In genomic region chr15:40161693-40162401, GRCh38 we compare ENCODE assay signal across 12 cellular contexts.
DNase-seq lines count a peak whose midpoint lies in the region; ATAC-seq and TF ChIP-seq lines count a peak whose summit lies in the region.
"Had no signal": no experiment of that assay in that cellular context is flagged by ENCODE, and none has a peak within 500 bp of the region (broad histone marks: within the 10 kb centered on the region; RNA-seq: fewer than 3 reads in every experiment).

No MANE protein-coding gene starts in this region.

- no peaks in the 10 kb centered on the region for H3K9me3 Mint-ChIP-seq in effector memory CD8-positive, alpha-beta T cell
- H3K9me3 Mint-ChIP-seq: activated naive CD4-positive, alpha-beta T cell treated with anti-CD3 and anti-CD28 coated beads for 36 hours; stimulated activated naive CD8-positive, alpha-beta T cell treated with anti-CD3 and anti-CD28 coated beads, Interleukin-15, amount 100 ng/mL, for 72 hours had no signal

- peak overlapping the region; percentile 95 for H3K9ac ChIP-seq in SU-DHL-6 (ENCODE audit: low read length)

- peaks cover 21% of the 10 kb centered on the region for H4K20me1 ChIP-seq in SU-DHL-6 (ENCODE audit: low read depth, low read length)

- H3K27ac Mint-ChIP-seq in effector memory CD8-positive, alpha-beta T cell, result no peak overlapping the region
- H3K27ac Mint-ChIP-seq: activated naive CD4-positive, alpha-beta T cell treated with anti-CD3 and anti-CD28 coated beads for 36 hours; stimulated activated naive CD8-positive, alpha-beta T cell treated with anti-CD3 and anti-CD28 coated beads, Interleukin-15, amount 100 ng/mL, for 72 hours had no signal

- ATAC-seq in effector memory CD8-positive, alpha-beta T cell (replicated peaks), result no peak
- ATAC-seq in HG02885 (IDR thresholded peaks at IDR 0.05; ENCODE audit: poor library complexity, unreplicated experiment) (no peak), GM19324 (IDR thresholded peaks at IDR 0.05; ENCODE audit: low FRiP score, unreplicated experiment) (no peak)

- H3K27me3 ChIP-seq in HAP-1 (ENCODE audit: low read depth) (no peaks in the 10 kb centered on the region), SU-DHL-6 (ENCODE audit: low read length) (no peaks in the 10 kb centered on the region)

- H3K4me1 Mint-ChIP-seq in effector memory CD8-positive, alpha-beta T cell (ENCODE audit: low read depth in 2 of 2), result no peaks in the 10 kb centered on the region

- H3K27ac ChIP-seq in 22Rv1, result peak overlapping the region; percentile 74
- peak overlapping the region; percentile 83 for H3K27ac ChIP-seq in SU-DHL-6 (ENCODE audit: low read depth, low read length)

- H2AFZ ChIP-seq in SU-DHL-6 (ENCODE audit: low read depth, low read length, severe bottlenecking), result no peak overlapping the region

- TF ChIP-seq CTCF in 22Rv1 (IDR thresholded peaks at IDR 0.05), result no peak
- no peak for TF ChIP-seq CTCF in SU-DHL-6 (IDR thresholded peaks at IDR 0.05; ENCODE audit: insufficient read depth, low read length, poor library complexity, severe bottlenecking)

- peak overlapping the region; percentile 89 for H3K4me2 ChIP-seq in SU-DHL-6 (ENCODE audit: low read depth, low read length, poor library complexity, severe bottlenecking)

- H3K27me3 Mint-ChIP-seq in effector memory CD8-positive, alpha-beta T cell, result no peaks in the 10 kb centered on the region
- H3K27me3 Mint-ChIP-seq: stimulated activated naive CD8-positive, alpha-beta T cell treated with anti-CD3 and anti-CD28 coated beads, Interleukin-15, amount 100 ng/mL, for 72 hours had no signal

- peak overlapping the region; percentile 85 for H3K4me3 ChIP-seq in HAP-1
- peak overlapping the region; percentile 94 for H3K4me3 ChIP-seq in SU-DHL-6 (ENCODE audit: insufficient read depth, low read length, poor library complexity, severe bottlenecking)
- peak overlapping the region; percentile 92 for H3K4me3 ChIP-seq in iPS-18c (ENCODE audit: insufficient read depth, low read depth, low read length)

- in situ Hi-C loops in HAP-1 (cut with MboI; ENCODE audit: low sequenced_read_pairs), result loop anchor here (5.0 kb wide), 1 partner anchor 115 kb away; no protein-coding TSS in a partner anchor

- no peaks in the 10 kb centered on the region for H3K9me2 ChIP-seq in SU-DHL-6 (replicated peaks; ENCODE audit: insufficient read depth, low read length)

- H3K9me3 ChIP-seq in HAP-1 (no peaks in the 10 kb centered on the region), SU-DHL-6 (ENCODE audit: insufficient read depth, low read length) (no peaks in the 10 kb centered on the region), iPS-18c (ENCODE audit: control insufficient read depth, insufficient read depth, low read length) (no peaks in the 10 kb centered on the region)

- no peak overlapping the region for H3K4me3 Mint-ChIP-seq in effector memory CD8-positive, alpha-beta T cell
- H3K4me3 Mint-ChIP-seq: activated naive CD4-positive, alpha-beta T cell treated with anti-CD3 and anti-CD28 coated beads for 36 hours; stimulated activated naive CD8-positive, alpha-beta T cell treated with anti-CD3 and anti-CD28 coated beads, Interleukin-15, amount 100 ng/mL, for 72 hours had no signal

- peaks cover 6% of the 10 kb centered on the region for H3K36me3 Mint-ChIP-seq in effector memory CD8-positive, alpha-beta T cell (ENCODE audit: insufficient read depth)

- H3F3A ChIP-seq in SU-DHL-6 (ENCODE audit: insufficient read depth), result peaks cover 24% of the 10 kb centered on the region

- peaks cover 32% of the 10 kb centered on the region for H3K36me3 ChIP-seq in HAP-1 (replicated peaks)
- H3K36me3 ChIP-seq in SU-DHL-6 (ENCODE audit: low read length), result peaks cover 45% of the 10 kb centered on the region

- peaks cover 60% of the 10 kb centered on the region for H3K79me2 ChIP-seq in SU-DHL-6 (ENCODE audit: insufficient read depth, low read length)

- peaks cover 10% of the 10 kb centered on the region for H3K4me1 ChIP-seq in HAP-1

- DNase-seq in HAP-1 (ENCODE audit: low spot score in 2 of 2), result no peak
- no peak for DNase-seq in effector memory CD8-positive, alpha-beta T cell
- no peak for DNase-seq in AG20443 (ENCODE audit: low spot score)
- DNase-seq: activated naive CD4-positive, alpha-beta T cell treated with anti-CD3 and anti-CD28 coated beads for 36 hours; NCI-H2029 treated with DMSO at 0.1 percent for 48 hours; stimulated activated naive CD8-positive, alpha-beta T cell treated with anti-CD3 and anti-CD28 coated beads, Interleukin-15, amount 100 ng/mL, for 72 hours; T-helper 9 cell had no signal
